In the genomic region with DNA sequence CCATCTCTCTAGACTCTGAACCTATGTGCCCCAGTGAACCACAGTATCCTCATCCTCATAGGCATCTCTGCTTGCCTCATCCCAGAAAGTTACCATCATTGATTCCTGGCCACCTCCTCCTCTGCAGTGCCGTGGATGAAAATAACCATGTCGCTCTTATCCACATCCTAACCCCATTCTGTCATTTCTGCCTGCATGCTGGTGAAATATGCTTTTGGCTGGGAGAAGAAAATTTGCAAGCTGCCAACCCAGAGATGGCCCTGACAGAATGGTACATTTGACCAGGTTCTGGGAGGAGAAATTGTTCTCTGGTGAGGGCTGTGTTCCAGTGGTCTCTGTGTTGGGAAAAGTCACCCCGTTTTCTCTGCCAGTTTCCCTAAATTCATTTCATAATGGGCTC, we compare ENCODE assay signal across 23 cellular contexts.
"Had no signal": no experiment of that assay in that cellular context is flagged by ENCODE, and none has a peak within 500 bp of the region (broad histone marks: within the 10 kb centered on the region; RNA-seq: fewer than 3 reads in every experiment).

No MANE protein-coding gene starts in this region.

- DNase-seq: stimulated activated CD4-positive, alpha-beta T cell treated with anti-CD3 and anti-CD28 coated beads, Interleukin-2, amount 100 ng/mL, for 48 hours; stimulated activated CD4-positive, alpha-beta T cell treated with anti-CD3 and anti-CD28 coated beads, Interleukin-4, amount 100 ng/mL, for 1 hour; stimulated activated CD4-positive, alpha-beta T cell treated with anti-CD3 and anti-CD28 coated beads, Interleukin-4, amount 100 ng/mL, for 24 hours; stimulated activated CD4-positive, alpha-beta T cell treated with anti-CD3 and anti-CD28 coated beads, Interleukin-4, amount 100 ng/mL, for 4 hours; stimulated activated CD8-positive, alpha-beta memory T cell treated with anti-CD3 and anti-CD28 coated beads, Interleukin-4, amount 100 ng/mL, for 48 hours; stimulated activated naive B cell treated with anti-CD40 and anti-IgM and Interleukin-4, amounts not matched to agents 10 μg/mL and 1 μg/mL and 100 μg/mL, for 72 hours; stimulated activated naive CD4-positive, alpha-beta T cell; stimulated activated naive CD4-positive, alpha-beta T cell treated with Interleukin-2 at 50 U/mL for 16 hours; stimulated activated naive CD8-positive, alpha-beta T cell treated with anti-CD3 and anti-CD28 coated beads, Interleukin-15, amount 100 ng/mL, for 72 hours; stimulated activated naive CD8-positive, alpha-beta T cell treated with anti-CD3 and anti-CD28 coated beads, Interleukin-15, Interleukin-2, amounts not matched to agents 100 U/mL and 50 U/mL, for 24 hours; stomach; testis; thyroid gland; tibial artery; transverse colon; trophoblast cell; upper lobe of left lung; upper lobe of right lung; uterus had no signal

- H3K27ac ChIP-seq: stomach, suprapubic skin, testis, thoracic aorta, thyroid gland, tibial artery, tibial nerve, transverse colon, upper lobe of left lung, upper lobe of right lung, uterus, vagina had no signal

- H3K9me3 ChIP-seq: stomach, suprapubic skin, testis, thoracic aorta, thyroid gland, tibial artery, tibial nerve, transverse colon, upper lobe of left lung, upper lobe of right lung, uterus, vagina had no signal

- H3K4me3 ChIP-seq: stomach, suprapubic skin, testis, thoracic aorta, thyroid gland, tibial artery, tibial nerve, transverse colon, upper lobe of left lung, upper lobe of right lung, uterus, vagina had no signal

- H3K4me1 ChIP-seq: stomach, suprapubic skin, testis, thyroid gland, tibial nerve, transverse colon, upper lobe of left lung, upper lobe of right lung, uterus, vagina had no signal

- H3K27me3 ChIP-seq: stomach, suprapubic skin, testis, thyroid gland, tibial artery, tibial nerve, transverse colon, upper lobe of left lung, upper lobe of right lung, uterus, vagina had no signal

- H3K36me3 ChIP-seq: stomach, suprapubic skin, thoracic aorta, thyroid gland, tibial artery, tibial nerve, transverse colon, upper lobe of left lung, upper lobe of right lung, uterus, vagina had no signal
